Comparison of ENCODE assay signal across 30 cellular contexts in the genomic region with DNA sequence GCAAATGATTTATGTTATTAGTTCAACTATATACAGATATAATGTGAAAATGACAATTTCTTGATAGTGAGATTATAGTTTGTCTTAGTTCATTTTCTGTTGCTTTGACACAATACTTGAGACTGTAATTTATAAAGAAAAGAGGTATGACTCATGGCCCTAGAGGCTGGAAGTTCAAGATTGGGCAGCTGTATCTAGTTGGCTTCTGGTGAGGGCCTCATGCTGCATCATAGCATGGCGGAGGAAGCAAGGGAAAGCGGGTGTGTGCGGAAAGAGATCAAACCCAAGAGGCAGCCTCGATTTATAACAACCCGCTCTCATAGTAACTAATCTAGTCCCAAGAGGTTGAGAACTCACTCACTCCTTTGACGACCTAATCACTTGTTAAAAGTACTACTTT.
"Had no signal": no experiment of that assay in that cellular context is flagged by ENCODE, and none has a peak within 500 bp of the region (broad histone marks: within the 10 kb centered on the region; RNA-seq: fewer than 3 reads in every experiment).

No MANE protein-coding gene starts in this region.

- H3K4me3 ChIP-seq: left lung, lower lobe of right lung, mucosa of descending colon, ovary, prostate gland, skin epidermis, stomach, testis, thyroid gland, transverse colon, upper lobe of left lung, vagina had no signal

- ATAC-seq: left colon; left lung; lower lobe of right lung; mucosa of descending colon; naive thymus-derived CD4-positive, alpha-beta T cell; natural killer cell treated with Interleukin-12 subunit alpha and Interleukin-12 subunit beta and Interleukin-15 and Interleukin-18, amount 100 ng/mL, for 72 hours; right cardiac atrium; sciatic nerve; stimulated activated naive B cell treated with anti-CD40 and anti-IgM and Interleukin-4, amounts not matched to agents 10 μg/mL and 1 μg/mL and 100 μg/mL, for 72 hours; stimulated activated naive CD8-positive, alpha-beta T cell treated with anti-CD3 and anti-CD28 coated beads, Interleukin-15, Interleukin-2, amounts not matched to agents 100 U/mL and 50 U/mL, for 24 hours had no signal

- FAIRE-seq: islet of Langerhans had no signal

- H3K27ac Mint-ChIP-seq: natural killer cell treated with Interleukin-12 subunit alpha and Interleukin-12 subunit beta and Interleukin-15 and Interleukin-18, amount 100 ng/mL, for 72 hours had no signal

- H3K27me3 Mint-ChIP-seq: naive thymus-derived CD4-positive, alpha-beta T cell; natural killer cell treated with Interleukin-12 subunit alpha and Interleukin-12 subunit beta and Interleukin-15 and Interleukin-18, amount 100 ng/mL, for 72 hours; stimulated activated naive B cell treated with anti-CD40 and anti-IgM and Interleukin-4, amounts not matched to agents 10 μg/mL and 1 μg/mL and 100 μg/mL, for 72 hours had no signal

- H3K27ac ChIP-seq: left lung, lower lobe of right lung, ovary, prostate gland, skin epidermis, stomach, testis, thyroid gland, transverse colon, upper lobe of left lung, vagina had no signal

- H3K36me3 ChIP-seq: ovary, prostate gland had no signal

- H3K9me3 ChIP-seq: left lung, lower lobe of right lung, mucosa of descending colon, ovary, prostate gland, stomach, testis, thyroid gland, transverse colon, upper lobe of left lung, vagina had no signal

- H3K9me3 Mint-ChIP-seq: immature natural killer cell; naive thymus-derived CD4-positive, alpha-beta T cell; natural killer cell treated with Interleukin-12 subunit alpha and Interleukin-12 subunit beta and Interleukin-15 and Interleukin-18, amount 100 ng/mL, for 72 hours; stimulated activated naive B cell treated with anti-CD40 and anti-IgM and Interleukin-4, amounts not matched to agents 10 μg/mL and 1 μg/mL and 100 μg/mL, for 72 hours had no signal

- H3K27me3 ChIP-seq: left lung, ovary, stomach, testis, thyroid gland, transverse colon, upper lobe of left lung, vagina had no signal

- H3K4me1 ChIP-seq: left lung, lower lobe of right lung, prostate gland, thyroid gland, upper lobe of left lung had no signal

- DNase-seq: immature natural killer cell; kidney; left colon; lower lobe of right lung; mammary epithelial cell; midbrain; mucosa of descending colon; naive thymus-derived CD4-positive, alpha-beta T cell; ovary; posterior cingulate gyrus; retina; right cardiac atrium; stimulated activated CD4-positive, alpha-beta T cell treated with anti-CD3 and anti-CD28 coated beads, Interleukin-12 subunit alpha, Interleukin-12 subunit beta, amount 100 ng/mL, for 4 hours; stimulated activated CD4-positive, alpha-beta T cell treated with anti-CD3 and anti-CD28 coated beads, Interleukin-15, amount 100 ng/mL, for 24 hours; stimulated activated CD4-positive, alpha-beta T cell treated with anti-CD3 and anti-CD28 coated beads, Interleukin-2, amount 100 ng/mL, for 24 hours; stimulated activated CD4-positive, alpha-beta T cell treated with anti-CD3 and anti-CD28 coated beads, Interleukin-4, amount 100 ng/mL, for 1 hour; stimulated activated naive B cell treated with anti-CD40 and anti-IgM and Interleukin-4, amounts not matched to agents 10 μg/mL and 1 μg/mL and 100 μg/mL, for 72 hours; stimulated activated naive CD8-positive, alpha-beta T cell treated with anti-CD3 and anti-CD28 coated beads, Interleukin-15, Interleukin-2, amounts not matched to agents 100 U/mL and 50 U/mL, for 24 hours; stomach; testis; thyroid gland; transverse colon; upper lobe of left lung had no signal

- H3K4me3 Mint-ChIP-seq: immature natural killer cell; naive thymus-derived CD4-positive, alpha-beta T cell; natural killer cell treated with Interleukin-12 subunit alpha and Interleukin-12 subunit beta and Interleukin-15 and Interleukin-18, amount 100 ng/mL, for 72 hours; stimulated activated naive B cell treated with anti-CD40 and anti-IgM and Interleukin-4, amounts not matched to agents 10 μg/mL and 1 μg/mL and 100 μg/mL, for 72 hours had no signal
